8 cellular contexts compared by ENCODE assay signal in genomic region chr9:110050925-110051355, GRCh38.
DNase-seq lines count a peak whose midpoint lies in the region; ATAC-seq and TF ChIP-seq lines count a peak whose summit lies in the region.

No MANE protein-coding gene starts in this region.

- H3K9me3 Mint-ChIP-seq in activated CD8-positive, alpha-beta T cell treated with anti-CD3 and anti-CD28 coated beads for 36 hours, result no peaks in the 10 kb centered on the region

- TF ChIP-seq CTCF in activated CD8-positive, alpha-beta T cell treated with anti-CD3 and anti-CD28 coated beads for 36 hours (IDR thresholded peaks at IDR 0.05), result no peak

- peak; percentile 42 for DNase-seq in GF-D8 (lab: John Stamatoyannopoulos, UW)
- DNase-seq in HS-5 (ENCODE audit: low read depth), result peak; percentile 96
- peak; percentile 31 for DNase-seq in activated CD8-positive, alpha-beta T cell treated with anti-CD3 and anti-CD28 coated beads for 36 hours
- peak; percentile 93 for DNase-seq in iris pigment epithelial cell (ENCODE audit: low read depth)
- DNase-seq in SHP77 (lab: John Stamatoyannopoulos, UW), result no peak
- DNase-seq in NCI-H1105 (lab: John Stamatoyannopoulos, UW), result no peak
- DNase-seq in DMS153 (lab: John Stamatoyannopoulos, UW), result no peak

- CTCF ChIA-PET in activated CD8-positive, alpha-beta T cell treated with anti-CD3 and anti-CD28 coated beads for 36 hours (lab: Charles Lee), result interaction anchor here (0.6 to 1.8 kb wide), 6 partner anchors 41 to 149 kb away, joined by 3 to 6 read pairs (median 3); no protein-coding TSS in a partner anchor

- H3K36me3 Mint-ChIP-seq in activated CD8-positive, alpha-beta T cell treated with anti-CD3 and anti-CD28 coated beads for 36 hours (ENCODE audit: low read depth), result no peaks in the 10 kb centered on the region

- intact Hi-C loops in activated CD8-positive, alpha-beta T cell treated with anti-CD3 and anti-CD28 coated beads for 36 hours (cut with micrococcal nuclease), result no loop called here

- no peak overlapping the region for H3K27ac Mint-ChIP-seq in activated CD8-positive, alpha-beta T cell treated with anti-CD3 and anti-CD28 coated beads for 36 hours

- POLR2A ChIA-PET in activated CD8-positive, alpha-beta T cell treated with anti-CD3 and anti-CD28 coated beads for 36 hours (lab: Charles Lee), result interaction anchor here (0.8 kb wide), 1 partner anchor 65 kb away, joined by 4 read pairs; no protein-coding TSS in a partner anchor

- H3K4me3 Mint-ChIP-seq in activated CD8-positive, alpha-beta T cell treated with anti-CD3 and anti-CD28 coated beads for 36 hours, result no peak overlapping the region

- peak; percentile 40 for ATAC-seq in GM21381 (IDR thresholded peaks at IDR 0.05; ENCODE audit: unreplicated experiment)
- peak; percentile 57 for ATAC-seq in activated CD8-positive, alpha-beta T cell treated with anti-CD3 and anti-CD28 coated beads for 36 hours

- peaks cover 34% of the 10 kb centered on the region for H3K27me3 Mint-ChIP-seq in activated CD8-positive, alpha-beta T cell treated with anti-CD3 and anti-CD28 coated beads for 36 hours

- peaks cover 26% of the 10 kb centered on the region for H3K4me1 Mint-ChIP-seq in activated CD8-positive, alpha-beta T cell treated with anti-CD3 and anti-CD28 coated beads for 36 hours (ENCODE audit: low read depth)

Comparison
In these comparisons a context has a peak if more than half of its experiments do, and no peak if none do; other contexts are left out.
1. DNase-seq: peak in GF-D8 (single experiment), HS-5 (single experiment), activated CD8-positive, alpha-beta T cell treated with anti-CD3 and anti-CD28 coated beads for 36 hours (single experiment) and iris pigment epithelial cell (single experiment); none in SHP77 (0 of 2), NCI-H1105 (single experiment) and DMS153 (single experiment).